1 cellular context compared by ENCODE assay signal in genomic region chr2:31150120-31150670, GRCh38.
TF ChIP-seq lines count a peak whose summit lies in the region.

No MANE protein-coding gene starts in this region.

TF ChIP-seq in GM12878, 131 proteins besides CTCF, POLR2A, EP300 and RAD21:
- TF ChIP-seq ZNF217 (IDR thresholded peaks at IDR 0.05) (no peak), BRCA1 (IDR thresholded peaks at IDR 0.05; ENCODE audit: low read depth, low read length) (no peak), NFIC (IDR thresholded peaks at IDR 0.05; ENCODE audit: low read depth, low read length) (no peak), HDAC2 (IDR thresholded peaks at IDR 0.05) (no peak), SPI1 (IDR thresholded peaks at IDR 0.05; ENCODE audit: borderline replicate concordance, insufficient read depth, low read depth, low read length) (no peak), PKNOX1 (IDR thresholded peaks at IDR 0.05) (peak; percentile 33; the same call in 1 of the 2 replicates), RBBP5 (conservative IDR thresholded peaks at IDR 0.05) (no peak)
